Comparison of ENCODE assay signal across 9 cellular contexts in genomic region chr16:1964046-1964505, GRCh38. TPM values are rescaled to one million over a fixed set of nuclear protein-coding genes. Genes with fewer than 3 reads are reported as not detected.
DNase-seq lines count a peak whose midpoint lies in the region; ATAC-seq and TF ChIP-seq lines count a peak whose summit lies in the region.
"Had no signal": no experiment of that assay in that cellular context is flagged by ENCODE, and none has a peak within 500 bp of the region (broad histone marks: within the 10 kb centered on the region; RNA-seq: fewer than 3 reads in every experiment).

No MANE protein-coding gene starts in this region.

- H3K4me1 Mint-ChIP-seq in activated T-cell treated with anti-CD3 and anti-CD28 coated beads, Interleukin-2, amount 50 U/mL, for 4 hours (ENCODE audit: low read depth), result peaks cover 28% of the 10 kb centered on the region
- peaks cover 18% of the 10 kb centered on the region for H3K4me1 Mint-ChIP-seq in glutamatergic neuron (ENCODE audit: low read depth, unreplicated experiment)

- no peak for TF ChIP-seq CTCF in glutamatergic neuron (IDR thresholded peaks at IDR 0.05; ENCODE audit: partially characterized antibody, unreplicated experiment)
- peak; percentile 24 for TF ChIP-seq CTCF in retinal pigment epithelial cell (conservative IDR thresholded peaks at IDR 0.05; ENCODE audit: low read depth, low read length)

- peak overlapping the region; percentile 98 for H3K27ac Mint-ChIP-seq in glutamatergic neuron (ENCODE audit: unreplicated experiment)

- peaks cover 37% of the 10 kb centered on the region for H3K36me3 Mint-ChIP-seq in activated T-cell treated with anti-CD3 and anti-CD28 coated beads, Interleukin-2, amount 50 U/mL, for 4 hours (ENCODE audit: insufficient read depth)
- no peaks in the 10 kb centered on the region for H3K36me3 Mint-ChIP-seq in glutamatergic neuron (ENCODE audit: unreplicated experiment)

- peak; percentile 1 for ATAC-seq in HG03520 (IDR thresholded peaks at IDR 0.05; ENCODE audit: unreplicated experiment)
- ATAC-seq in activated T-cell treated with anti-CD3 and anti-CD28 coated beads, Interleukin-2, amount 50 U/mL, for 4 hours, result peak; percentile 0 to 1

- no peaks in the 10 kb centered on the region for H3K27me3 Mint-ChIP-seq in activated T-cell treated with anti-CD3 and anti-CD28 coated beads, Interleukin-2, amount 50 U/mL, for 4 hours (ENCODE audit: low read depth)
- H3K27me3 Mint-ChIP-seq in glutamatergic neuron (ENCODE audit: unreplicated experiment), result peaks cover 13% of the 10 kb centered on the region

- H3K4me3 Mint-ChIP-seq in activated T-cell treated with anti-CD3 and anti-CD28 coated beads, Interleukin-2, amount 50 U/mL, for 4 hours, result peak overlapping the region; percentile 92
- H3K4me3 Mint-ChIP-seq in glutamatergic neuron (ENCODE audit: unreplicated experiment), result peak overlapping the region; percentile 91

- peak overlapping the region; percentile 70 for H3K4me3 ChIP-seq in retinal pigment epithelial cell (ENCODE audit: low read length)

- H3K9me3 Mint-ChIP-seq in activated T-cell treated with anti-CD3 and anti-CD28 coated beads, Interleukin-2, amount 50 U/mL, for 4 hours, result no peaks in the 10 kb centered on the region
- peaks cover 19% of the 10 kb centered on the region for H3K9me3 Mint-ChIP-seq in glutamatergic neuron (ENCODE audit: unreplicated experiment)

- DNase-seq in NCI-H2171 treated with DMSO at 0.1 percent for 48 hours (lab: John Stamatoyannopoulos, UW) (peak; percentile 33), NCI-H2171 (lab: John Stamatoyannopoulos, UW) (no peak), glutamatergic neuron (peak; percentile 71), retinal pigment epithelial cell (ENCODE audit: low read depth) (no peak), GM19238 (ENCODE audit: insufficient read length, low spot score) (no peak), epidermal melanocyte (ENCODE audit: insufficient read length, low spot score) (no peak)
- peak; percentile 34 for DNase-seq in activated T-cell treated with anti-CD3 and anti-CD28 coated beads, Interleukin-2, amount 50 U/mL, for 4 hours

RNA-seq across cellular contexts. Expression of gene RPS2, which starts 0.6 kb away (rescaled TPM):
- total RNA-seq in activated T-cell treated with anti-CD3 and anti-CD28 coated beads, Interleukin-2, amount 50 U/mL, for 4 hours, result 1,000 to 10,000 TPM; 5,588 to 5,699 (median 5,621) TPM
- 1,772 TPM for total RNA-seq in glutamatergic neuron (ENCODE audit: unreplicated experiment)

RNA-seq across cellular contexts. Expression of gene RNF151, which starts 2.6 kb away (rescaled TPM):
- total RNA-seq in activated T-cell treated with anti-CD3 and anti-CD28 coated beads, Interleukin-2, amount 50 U/mL, for 4 hours, result under 1 TPM in 2 of 3 donors, not detected in 1; 0.40 to 0.42 TPM
- total RNA-seq in glutamatergic neuron (ENCODE audit: unreplicated experiment), result not detected
- total RNA-seq: glomerular endothelial cell had no signal

RNA-seq across cellular contexts. Expression of gene NDUFB10, which starts 4.7 kb away (rescaled TPM):
- total RNA-seq in activated T-cell treated with anti-CD3 and anti-CD28 coated beads, Interleukin-2, amount 50 U/mL, for 4 hours, result 100 to 1,000 TPM; 115 to 143 (median 117) TPM
- 302 TPM for total RNA-seq in glutamatergic neuron (ENCODE audit: unreplicated experiment)

RNA-seq across cellular contexts. Expression of gene TBL3, which starts 7.8 kb away (rescaled TPM):
- 100 to 1,000 TPM; 146 to 159 (median 156) TPM for total RNA-seq in activated T-cell treated with anti-CD3 and anti-CD28 coated beads, Interleukin-2, amount 50 U/mL, for 4 hours
- 26.8 TPM for total RNA-seq in glutamatergic neuron (ENCODE audit: unreplicated experiment)

RNA-seq across cellular contexts. Expression of gene RPL3L, which starts 9.6 kb away (rescaled TPM):
- total RNA-seq in activated T-cell treated with anti-CD3 and anti-CD28 coated beads, Interleukin-2, amount 50 U/mL, for 4 hours, result not detected
- not detected for total RNA-seq in glutamatergic neuron (ENCODE audit: unreplicated experiment)
- total RNA-seq: glomerular endothelial cell had no signal

Comparison
In these comparisons a context has a peak if more than half of its experiments do, and no peak if none do; other contexts are left out.
1. DNase-seq: peak in NCI-H2171 treated with DMSO at 0.1 percent for 48 hours (single experiment), activated T-cell treated with anti-CD3 and anti-CD28 coated beads, Interleukin-2, amount 50 U/mL, for 4 hours (single experiment) and glutamatergic neuron (single experiment); none in NCI-H2171 (single experiment), retinal pigment epithelial cell (single experiment), GM19238 (single experiment) and epidermal melanocyte (single experiment).